12 cellular contexts compared by ENCODE assay signal in the genomic region with DNA sequence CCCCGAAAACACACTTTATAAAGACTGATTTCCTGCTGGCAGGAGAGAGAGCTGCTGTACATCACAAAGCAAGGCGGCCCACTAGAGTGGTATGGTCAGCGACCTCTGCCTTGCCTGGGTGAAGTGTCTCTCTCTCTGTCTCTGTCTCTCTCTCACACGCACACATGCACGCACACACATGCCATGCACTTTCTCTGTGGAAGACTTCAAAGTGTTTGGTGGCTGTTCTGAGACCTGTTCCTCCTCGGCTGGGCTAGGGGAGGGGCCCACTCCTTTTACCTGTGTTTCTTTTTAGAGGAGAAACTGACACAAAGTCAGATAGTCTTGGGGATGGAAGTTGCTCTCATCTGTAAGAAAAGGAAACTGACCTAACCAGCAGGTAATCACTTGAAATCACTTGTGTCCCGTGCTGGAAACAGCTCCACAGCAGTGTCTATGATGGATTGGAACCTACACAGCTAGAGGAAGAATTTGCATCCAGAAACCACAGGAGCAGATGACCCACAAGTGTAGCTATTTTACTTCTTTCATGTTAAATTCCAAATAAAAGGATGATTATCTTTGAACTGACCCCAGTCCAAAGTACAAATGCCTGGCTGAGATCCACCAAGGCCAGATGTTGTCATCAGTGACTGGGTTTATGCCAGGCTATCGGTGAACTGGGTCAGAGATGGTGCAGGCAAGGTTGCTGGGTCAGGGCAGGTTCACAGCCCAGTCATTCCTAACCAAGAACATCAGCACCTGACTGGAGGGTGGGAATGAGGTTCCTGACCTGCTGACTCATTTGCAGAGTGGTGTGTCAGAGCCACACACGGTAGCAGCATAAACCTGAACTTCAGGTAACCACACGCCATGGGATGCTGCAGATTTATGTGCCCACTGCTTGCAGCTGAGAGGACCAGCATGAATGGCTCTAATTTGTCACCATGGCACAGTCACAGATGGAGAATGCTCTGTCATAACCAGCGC.
DNase-seq lines count a peak whose midpoint lies in the region; ATAC-seq and TF ChIP-seq lines count a peak whose summit lies in the region.
"Had no signal": no experiment of that assay in that cellular context is flagged by ENCODE, and none has a peak within 500 bp of the region (broad histone marks: within the 10 kb centered on the region; RNA-seq: fewer than 3 reads in every experiment).

No MANE protein-coding gene starts in this region.

- no peak overlapping the region for H4K91ac ChIP-seq in H9 (ENCODE audit: insufficient read length, low read depth, low read length)

- no peak overlapping the region for H2BK5ac ChIP-seq in H9 (ENCODE audit: insufficient read length, low read length)

- H3K56ac ChIP-seq in H9 (ENCODE audit: insufficient read length, low read depth, low read length): no peak overlapping the region

- H3K27ac ChIP-seq in H9 (ENCODE audit: insufficient read length, low read depth, low read length): no peak overlapping the region

- no peak overlapping the region for H3K23ac ChIP-seq in H9 (ENCODE audit: insufficient read length, low read depth, low read length)

- no peak overlapping the region for H2AK5ac ChIP-seq in H9 (ENCODE audit: insufficient read length, low read length)

- H2BK120ac ChIP-seq in H9 (ENCODE audit: low read depth, low read length, poor library complexity, severe bottlenecking): no peak overlapping the region

- WGBS in H9 (ENCODE audit: extremely low coverage, insufficient read length, low lambda C conversion rate): no CpG with 5 or more reads among the region's 11 CpGs

- no peaks in the 10 kb centered on the region for H3K79me2 ChIP-seq in H9 (ENCODE audit: insufficient read depth, low read length)

- H3K9me3 Mint-ChIP-seq in H9: no peaks in the 10 kb centered on the region
- H3K9me3 Mint-ChIP-seq: CD8-positive, alpha-beta memory T cell had no signal

- peak overlapping the region in 2 of 3 experiments; percentile 71 to 74; a peak in 2 of 7 replicates for H3K27ac Mint-ChIP-seq in H9
- H3K27ac Mint-ChIP-seq: CD8-positive, alpha-beta memory T cell had no signal

- TF ChIP-seq CTCF in H9 (conservative IDR thresholded peaks at IDR 0.05): no peak

- H3K27me3 Mint-ChIP-seq in H9 (ENCODE audit: low read depth): peaks cover 3% of the 10 kb centered on the region; the same call in 1 of the 2 replicates

- no peak overlapping the region for H2BK12ac ChIP-seq in H9 (ENCODE audit: insufficient read length, low read depth, low read length)

- peaks cover 30 to 53% of the 10 kb centered on the region in 2 experiments for H3K4me1 Mint-ChIP-seq in H9
- H3K4me1 Mint-ChIP-seq: CD8-positive, alpha-beta memory T cell had no signal

- no peaks in the 10 kb centered on the region for H3K36me3 Mint-ChIP-seq in H9 (ENCODE audit: insufficient read depth in 1 of 3, low read depth in 3 of 3)
- H3K36me3 Mint-ChIP-seq: CD8-positive, alpha-beta memory T cell had no signal

- H3K4me3 Mint-ChIP-seq in H9: no peak overlapping the region

- H3K79me1 ChIP-seq in H9 (ENCODE audit: insufficient read depth, low read depth, low read length, poor library complexity, severe bottlenecking): no peaks in the 10 kb centered on the region

- H3K23me2 ChIP-seq in H9 (ENCODE audit: insufficient read length, low read depth, low read length, poor library complexity, severe bottlenecking): no peaks in the 10 kb centered on the region

- H3K9ac ChIP-seq in H9 (ENCODE audit: extremely low read depth, insufficient read length, low read length): no peak overlapping the region

- no peaks in the 10 kb centered on the region for H4K20me1 ChIP-seq in H9 (ENCODE audit: control insufficient read depth, insufficient read depth, insufficient read length)

- no peak overlapping the region for H3K14ac ChIP-seq in H9 (ENCODE audit: insufficient read depth, low read length)

- H3K4ac ChIP-seq in H9 (ENCODE audit: low read depth, low read length): no peak overlapping the region

- in situ Hi-C loops in Caki2 (cut with HindIII; ENCODE audit: low pct_unique_long_range_greater_than_20kb, low sequenced_read_pairs): no loop called here

- H2AFZ ChIP-seq in H9 (ENCODE audit: low read length): no peak overlapping the region

- H3K4me1 ChIP-seq in H9 (ENCODE audit: insufficient read depth, low read length): peaks cover 14% of the 10 kb centered on the region; the same call in 1 of the 2 replicates

- H3K27me3 ChIP-seq in H9 (ENCODE audit: insufficient read depth, low read length): no peaks in the 10 kb centered on the region

- H3K18ac ChIP-seq in H9 (ENCODE audit: insufficient read length, low read depth, low read length): no peak overlapping the region

- no peak overlapping the region for H4K8ac ChIP-seq in H9 (replicated peaks; ENCODE audit: insufficient read length, low read depth, low read length)

- ATAC-seq in left lobe of liver (peak; percentile 95), GM21619 (IDR thresholded peaks at IDR 0.05; ENCODE audit: unreplicated experiment) (no peak)

- no peak overlapping the region for H4K5ac ChIP-seq in H9 (ENCODE audit: insufficient read length, low read depth, low read length)

- H2BK15ac ChIP-seq in H9 (ENCODE audit: low read depth, low read length): no peak overlapping the region

- H2BK20ac ChIP-seq in H9 (ENCODE audit: low read depth, low read length, poor library complexity, severe bottlenecking): no peak overlapping the region

- no peaks in the 10 kb centered on the region for H3K9me3 ChIP-seq in H9 (ENCODE audit: control insufficient read depth, low read depth, low read length)

- no peak overlapping the region for H3T11ph ChIP-seq in H9 (ENCODE audit: low read length)

- H3K4me2 ChIP-seq in H9 (ENCODE audit: insufficient read depth, insufficient read length, low read length): no peak overlapping the region
- H3K4me2 ChIP-seq: smooth muscle cell had no signal

- DNase-seq in Caki2 (ENCODE audit: low read depth) (peak; percentile 53), H9 (no peak), SW480 (ENCODE audit: low spot score) (peak; percentile 97), left lobe of liver (ENCODE audit: low spot score) (peak; percentile 87), T-helper 9 cell (no peak), H4 (ENCODE audit: low spot score) (no peak), globus pallidus (ENCODE audit: low spot score) (no peak)
- DNase-seq: CD8-positive, alpha-beta memory T cell; KG1; NCI-H774 had no signal

Comparison
In these comparisons a context has a peak if more than half of its experiments do, and no peak if none do; other contexts are left out.
1. DNase-seq: peak in Caki2 (single experiment), SW480 (single experiment) and left lobe of liver (single experiment); none in H9 (single experiment), T-helper 9 cell (single experiment), H4 (single experiment) and globus pallidus (single experiment).